ENCODE assay signal across 9 cellular contexts in the genomic region with DNA sequence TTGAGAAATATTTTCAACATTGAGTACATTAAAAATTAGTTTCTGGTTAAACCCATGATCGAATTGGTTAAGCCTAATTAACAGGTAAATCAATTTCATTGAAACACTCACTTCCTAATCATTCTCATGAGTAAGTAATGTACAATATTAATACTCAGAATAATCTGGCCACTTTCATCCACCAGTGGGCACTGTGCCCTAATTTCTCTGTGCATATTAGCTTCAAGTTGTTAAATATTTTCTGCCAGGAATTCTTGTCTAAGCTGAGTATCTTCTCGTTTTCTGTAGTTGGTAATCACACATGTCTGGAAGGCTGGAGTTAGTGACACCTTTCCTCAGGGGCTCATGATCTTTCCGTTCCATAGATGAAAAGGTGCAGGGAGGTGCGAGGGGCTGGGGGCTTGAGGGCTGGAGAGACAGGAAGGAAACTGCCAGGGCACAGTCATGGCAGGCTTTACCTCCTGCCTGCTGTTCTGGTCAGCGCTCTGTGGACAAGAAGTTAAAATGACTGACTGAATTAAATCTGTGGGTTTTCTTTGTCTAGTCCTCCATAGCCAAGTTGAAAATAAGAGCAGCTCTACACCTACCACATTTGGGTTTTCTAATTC.
A peak's percentile ranks its signal among the peaks of the same experiment; 100 is the strongest.
DNase-seq lines count a peak whose midpoint lies in the region; ATAC-seq and TF ChIP-seq lines count a peak whose summit lies in the region.
"Had no signal": no experiment of that assay in that cellular context is flagged by ENCODE, and none has a peak within 500 bp of the region (broad histone marks: within the 10 kb centered on the region; RNA-seq: fewer than 3 reads in every experiment).

No MANE protein-coding gene starts in this region.

- peak overlapping the region in 1 of 3 donors; percentile 38 for H3K27ac Mint-ChIP-seq in CD4-positive, CD25-positive, alpha-beta regulatory T cell
- no peak overlapping the region for H3K27ac Mint-ChIP-seq in activated T-helper 2 cell treated with anti-CD3 and anti-CD28 coated beads, Interferon-gamma antibody, Interleukin-2, Interleukin-4, amounts not matched to agents 10 μg/mL and 5 μg/mL and 100 μg/mL, durations not matched to agents 14 hours and 24 hours and 36 hours

- H3K4me1 ChIP-seq in CD4-positive, CD25-positive, alpha-beta regulatory T cell (ENCODE audit: control insufficient read depth, insufficient read depth, low read length, poor library complexity, severe bottlenecking): no peaks in the 10 kb centered on the region
- no peaks in the 10 kb centered on the region for H3K4me1 ChIP-seq in breast epithelium

- H3K27me3 Mint-ChIP-seq in CD4-positive, CD25-positive, alpha-beta regulatory T cell: peaks cover 20% of the 10 kb centered on the region
- peaks cover 10% of the 10 kb centered on the region for H3K27me3 Mint-ChIP-seq in activated T-helper 2 cell treated with anti-CD3 and anti-CD28 coated beads, Interferon-gamma antibody, Interleukin-2, Interleukin-4, amounts not matched to agents 10 μg/mL and 5 μg/mL and 100 μg/mL, durations not matched to agents 14 hours and 24 hours and 36 hours (ENCODE audit: low read depth)

- no peak overlapping the region for H3K4me3 ChIP-seq in CD4-positive, CD25-positive, alpha-beta regulatory T cell (ENCODE audit: low read depth, low read length)
- H3K4me3 ChIP-seq in breast epithelium: no peak overlapping the region
- H3K4me3 ChIP-seq: mucosa of descending colon had no signal

- H3K4me1 Mint-ChIP-seq in CD4-positive, CD25-positive, alpha-beta regulatory T cell: peaks cover 0 to 12% (median 3%) of the 10 kb centered on the region in 4 donors
- no peaks in the 10 kb centered on the region for H3K4me1 Mint-ChIP-seq in activated T-helper 2 cell treated with anti-CD3 and anti-CD28 coated beads, Interferon-gamma antibody, Interleukin-2, Interleukin-4, amounts not matched to agents 10 μg/mL and 5 μg/mL and 100 μg/mL, durations not matched to agents 14 hours and 24 hours and 36 hours (ENCODE audit: low read depth)

- no peak overlapping the region for H3K4me3 Mint-ChIP-seq in CD4-positive, CD25-positive, alpha-beta regulatory T cell
- no peak overlapping the region for H3K4me3 Mint-ChIP-seq in activated T-helper 2 cell treated with anti-CD3 and anti-CD28 coated beads, Interferon-gamma antibody, Interleukin-2, Interleukin-4, amounts not matched to agents 10 μg/mL and 5 μg/mL and 100 μg/mL, durations not matched to agents 14 hours and 24 hours and 36 hours (ENCODE audit: low read depth)

- ATAC-seq in CD4-positive, CD25-positive, alpha-beta regulatory T cell (ENCODE audit: low read depth in 2 of 2): peak in 1 of 2 donors; percentile 47
- ATAC-seq in GM18870 (IDR thresholded peaks at IDR 0.05; ENCODE audit: unreplicated experiment) (no peak), HG03025 (IDR thresholded peaks at IDR 0.05; ENCODE audit: low FRiP score, unreplicated experiment) (no peak)

- H3K9me3 Mint-ChIP-seq in CD4-positive, CD25-positive, alpha-beta regulatory T cell: no peaks in the 10 kb centered on the region
- no peaks in the 10 kb centered on the region for H3K9me3 Mint-ChIP-seq in activated T-helper 2 cell treated with anti-CD3 and anti-CD28 coated beads, Interferon-gamma antibody, Interleukin-2, Interleukin-4, amounts not matched to agents 10 μg/mL and 5 μg/mL and 100 μg/mL, durations not matched to agents 14 hours and 24 hours and 36 hours

- peaks cover 3% of the 10 kb centered on the region for H3K27me3 ChIP-seq in CD4-positive, CD25-positive, alpha-beta regulatory T cell (ENCODE audit: control insufficient read depth, insufficient read depth, low read length)
- H3K27me3 ChIP-seq in breast epithelium: no peaks in the 10 kb centered on the region

- H3K36me3 ChIP-seq in CD4-positive, CD25-positive, alpha-beta regulatory T cell (ENCODE audit: control insufficient read depth, insufficient read depth, low read length): no peaks in the 10 kb centered on the region
- H3K36me3 ChIP-seq in breast epithelium: no peaks in the 10 kb centered on the region

- no peak for TF ChIP-seq POLR2A in breast epithelium (IDR thresholded peaks at IDR 0.05)

- intact Hi-C loops in breast epithelium (cut with DNase I; ENCODE audit: low total_unique reads): no loop called here
- intact Hi-C loops in activated T-helper 2 cell treated with anti-CD3 and anti-CD28 coated beads, Interferon-gamma antibody, Interleukin-2, Interleukin-4, amounts not matched to agents 10 μg/mL and 5 μg/mL and 100 μg/mL, durations not matched to agents 14 hours and 24 hours and 36 hours (cut with micrococcal nuclease): no loop called here

- H3K9me3 ChIP-seq in CD4-positive, CD25-positive, alpha-beta regulatory T cell (ENCODE audit: control insufficient read depth in 2 of 2, low read length in 2 of 2): no peaks in the 10 kb centered on the region
- H3K9me3 ChIP-seq in breast epithelium: no peaks in the 10 kb centered on the region
- H3K9me3 ChIP-seq: mucosa of descending colon had no signal

- no peak overlapping the region for H3K27ac ChIP-seq in CD4-positive, CD25-positive, alpha-beta regulatory T cell (ENCODE audit: insufficient read depth, low read length, poor library complexity, severe bottlenecking)
- H3K27ac ChIP-seq in breast epithelium: peak overlapping the region; percentile 22 to 78

- no peaks in the 10 kb centered on the region for H3K36me3 Mint-ChIP-seq in CD4-positive, CD25-positive, alpha-beta regulatory T cell
- no peaks in the 10 kb centered on the region for H3K36me3 Mint-ChIP-seq in activated T-helper 2 cell treated with anti-CD3 and anti-CD28 coated beads, Interferon-gamma antibody, Interleukin-2, Interleukin-4, amounts not matched to agents 10 μg/mL and 5 μg/mL and 100 μg/mL, durations not matched to agents 14 hours and 24 hours and 36 hours (ENCODE audit: low read depth)

- TF ChIP-seq CTCF in GM12872 (IDR thresholded peaks at IDR 0.05; ENCODE audit: insufficient read depth, low read depth, low read length): peak; percentile 53; the same call in 2 of the 3 replicates
- TF ChIP-seq CTCF in breast epithelium (IDR thresholded peaks at IDR 0.05): peak; percentile 39 to 60 (median 39)

- peak; percentile 6 to 44 (median 27) for DNase-seq in CD4-positive, CD25-positive, alpha-beta regulatory T cell
- DNase-seq in NCI-H748 (lab: John Stamatoyannopoulos, UW; ENCODE audit: unreplicated experiment) (peak; percentile 50), breast epithelium (ENCODE audit: low spot score in 2 of 2) (peak; percentile 47 to 61), midbrain (lab: John Stamatoyannopoulos, UW) (peak; percentile 11)
- no peak for DNase-seq in activated T-helper 2 cell treated with anti-CD3 and anti-CD28 coated beads, Interferon-gamma antibody, Interleukin-2, Interleukin-4, amounts not matched to agents 10 μg/mL and 5 μg/mL and 100 μg/mL, durations not matched to agents 14 hours and 24 hours and 36 hours (ENCODE audit: low spot score)
